13 cellular contexts compared by ENCODE assay signal in the genomic region with DNA sequence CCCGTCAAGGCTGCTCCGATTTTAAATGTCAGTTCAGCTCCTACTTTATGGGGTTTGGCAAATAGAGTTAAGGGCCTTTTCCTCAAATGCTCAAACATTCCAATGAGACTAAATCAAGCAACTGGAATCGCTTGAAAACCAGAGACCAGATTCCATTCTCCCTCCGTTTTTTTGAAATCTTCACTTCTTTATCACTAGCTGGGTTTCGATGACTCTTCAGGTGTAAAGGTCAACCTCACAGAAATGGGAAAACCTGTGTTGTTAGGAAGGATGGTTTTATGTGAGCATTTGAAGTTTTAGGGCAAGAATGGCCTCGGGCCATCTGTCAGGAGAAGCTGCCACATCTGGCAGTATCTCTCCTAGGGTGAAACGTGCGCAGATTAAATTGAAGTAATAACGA. TPM values are rescaled to one million over a fixed set of nuclear protein-coding genes. Genes with fewer than 3 reads are reported as not detected.
DNase-seq lines count a peak whose midpoint lies in the region; ATAC-seq and TF ChIP-seq lines count a peak whose summit lies in the region.
"Had no signal": no experiment of that assay in that cellular context is flagged by ENCODE, and none has a peak within 500 bp of the region (broad histone marks: within the 10 kb centered on the region; RNA-seq: fewer than 3 reads in every experiment).

No MANE protein-coding gene starts in this region.

- H3K9me3 Mint-ChIP-seq in endothelial cell (ENCODE audit: unreplicated experiment) (no peaks in the 10 kb centered on the region), osteocyte (ENCODE audit: unreplicated experiment) (peaks cover 8% of the 10 kb centered on the region)

- peaks cover 6% of the 10 kb centered on the region for H3K27me3 Mint-ChIP-seq in endothelial cell (ENCODE audit: unreplicated experiment)
- peaks cover 44% of the 10 kb centered on the region for H3K27me3 Mint-ChIP-seq in osteocyte (ENCODE audit: unreplicated experiment)

- peak overlapping the region; percentile 70; the same call in 1 of the 2 replicates for H3K4me3 ChIP-seq in DOHH2 (ENCODE audit: low read length)
- H3K4me3 ChIP-seq in SU-DHL-6 (ENCODE audit: insufficient read depth, low read length, poor library complexity, severe bottlenecking): no peak overlapping the region
- H3K4me3 ChIP-seq: mucosa of descending colon had no signal

- H3K27me3 ChIP-seq in DOHH2 (ENCODE audit: control insufficient read depth, low read length) (peaks cover 26% of the 10 kb centered on the region), SU-DHL-6 (ENCODE audit: low read length) (no peaks in the 10 kb centered on the region)
- H3K27me3 ChIP-seq: testis had no signal

- DNase-seq in endothelial cell (ENCODE audit: low spot score): no peak
- DNase-seq in osteocyte (ENCODE audit: extremely low spot score, unreplicated experiment): peak; percentile 19
- DNase-seq: caudate nucleus, erythroblast, MV-4-11, sigmoid colon, testis had no signal

- H3K79me2 ChIP-seq in DOHH2 (ENCODE audit: control insufficient read depth, low read length): no peaks in the 10 kb centered on the region
- no peaks in the 10 kb centered on the region for H3K79me2 ChIP-seq in SU-DHL-6 (ENCODE audit: insufficient read depth, low read length)

- H3K36me3 Mint-ChIP-seq in endothelial cell (ENCODE audit: low read depth, unreplicated experiment): peaks cover 6% of the 10 kb centered on the region
- H3K36me3 Mint-ChIP-seq in osteocyte (ENCODE audit: unreplicated experiment): no peaks in the 10 kb centered on the region

- H3K4me1 ChIP-seq in DOHH2 (ENCODE audit: control insufficient read depth, low read length): peaks cover 28% of the 10 kb centered on the region
- H3K4me1 ChIP-seq: testis had no signal

- peaks cover 14% of the 10 kb centered on the region for H3K4me1 Mint-ChIP-seq in endothelial cell (ENCODE audit: unreplicated experiment)
- peaks cover 9% of the 10 kb centered on the region for H3K4me1 Mint-ChIP-seq in osteocyte (ENCODE audit: unreplicated experiment)

- peak overlapping the region; percentile 74 for H3K4me3 Mint-ChIP-seq in endothelial cell (ENCODE audit: unreplicated experiment)
- peak overlapping the region; percentile 69 for H3K4me3 Mint-ChIP-seq in osteocyte (ENCODE audit: unreplicated experiment)

- H3K36me3 ChIP-seq in DOHH2 (ENCODE audit: control insufficient read depth, low read length) (no peaks in the 10 kb centered on the region), SU-DHL-6 (ENCODE audit: low read length) (no peaks in the 10 kb centered on the region)
- H3K36me3 ChIP-seq: sigmoid colon had no signal

- 0 out of 2 replicates have a peak overlapping the region, but pooled peaks have one; percentile 85 for H3K4me2 ChIP-seq in DOHH2 (ENCODE audit: low read length)
- H3K4me2 ChIP-seq in SU-DHL-6 (ENCODE audit: low read depth, low read length, poor library complexity, severe bottlenecking): no peak overlapping the region

- H3K9ac ChIP-seq in SU-DHL-6 (ENCODE audit: low read length): no peak overlapping the region

- H4K20me1 ChIP-seq in DOHH2 (ENCODE audit: control insufficient read depth, insufficient read depth, low read depth, low read length) (no peaks in the 10 kb centered on the region), SU-DHL-6 (ENCODE audit: low read depth, low read length) (no peaks in the 10 kb centered on the region)

- H3K9me2 ChIP-seq in DOHH2 (replicated peaks; ENCODE audit: control insufficient read depth, low read length): no peaks in the 10 kb centered on the region
- no peaks in the 10 kb centered on the region for H3K9me2 ChIP-seq in SU-DHL-6 (replicated peaks; ENCODE audit: insufficient read depth, low read length)

- peak overlapping the region; percentile 95 for H2AFZ ChIP-seq in SU-DHL-6 (ENCODE audit: low read depth, low read length, severe bottlenecking)

- H3K27ac Mint-ChIP-seq in endothelial cell (ENCODE audit: unreplicated experiment) (peak overlapping the region; percentile 39), osteocyte (ENCODE audit: unreplicated experiment) (no peak overlapping the region)

- no peaks in the 10 kb centered on the region for H3K9me3 ChIP-seq in DOHH2 (ENCODE audit: control insufficient read depth, insufficient read depth, low read length)
- no peaks in the 10 kb centered on the region for H3K9me3 ChIP-seq in SU-DHL-6 (ENCODE audit: insufficient read depth, low read length)
- H3K9me3 ChIP-seq: testis had no signal

- no peak for TF ChIP-seq CTCF in DOHH2 (IDR thresholded peaks at IDR 0.05; ENCODE audit: low read depth, low read length, poor library complexity, severe bottlenecking)
- no peak for TF ChIP-seq CTCF in SU-DHL-6 (IDR thresholded peaks at IDR 0.05; ENCODE audit: insufficient read depth, low read length, poor library complexity, severe bottlenecking)
- no peak for TF ChIP-seq CTCF in endothelial cell (IDR thresholded peaks at IDR 0.05; ENCODE audit: unreplicated experiment)
- no peak for TF ChIP-seq CTCF in osteocyte (IDR thresholded peaks at IDR 0.05)

- H3K27ac ChIP-seq in DOHH2 (ENCODE audit: low read depth, low read length) (no peak overlapping the region), SU-DHL-6 (ENCODE audit: low read depth, low read length) (no peak overlapping the region)
- H3K27ac ChIP-seq: testis had no signal

- ATAC-seq in HG02610 (IDR thresholded peaks at IDR 0.05; ENCODE audit: unreplicated experiment) (no peak), HG03565 (IDR thresholded peaks at IDR 0.05; ENCODE audit: unreplicated experiment) (no peak), GM21737 (IDR thresholded peaks at IDR 0.05; ENCODE audit: unreplicated experiment) (no peak)

- H3F3A ChIP-seq in DOHH2 (ENCODE audit: control insufficient read depth, insufficient read depth) (no peaks in the 10 kb centered on the region), SU-DHL-6 (ENCODE audit: insufficient read depth) (no peaks in the 10 kb centered on the region)

RNA-seq across cellular contexts. Expression of a gene that starts 24.9 kb away (rescaled TPM):
- total RNA-seq in endothelial cell (ENCODE audit: unreplicated experiment) (not detected), osteocyte (not detected in 2 replicates)
- total RNA-seq: mucosa of descending colon, sigmoid colon had no signal

RNA-seq across cellular contexts. Expression of a gene that starts 58.7 kb away (rescaled TPM):
- total RNA-seq in endothelial cell (ENCODE audit: unreplicated experiment): not detected
- total RNA-seq in osteocyte: not detected in 2 replicates
- total RNA-seq: sigmoid colon had no signal
